Comparison of ENCODE assay signal across 7 cellular contexts in the genomic region with DNA sequence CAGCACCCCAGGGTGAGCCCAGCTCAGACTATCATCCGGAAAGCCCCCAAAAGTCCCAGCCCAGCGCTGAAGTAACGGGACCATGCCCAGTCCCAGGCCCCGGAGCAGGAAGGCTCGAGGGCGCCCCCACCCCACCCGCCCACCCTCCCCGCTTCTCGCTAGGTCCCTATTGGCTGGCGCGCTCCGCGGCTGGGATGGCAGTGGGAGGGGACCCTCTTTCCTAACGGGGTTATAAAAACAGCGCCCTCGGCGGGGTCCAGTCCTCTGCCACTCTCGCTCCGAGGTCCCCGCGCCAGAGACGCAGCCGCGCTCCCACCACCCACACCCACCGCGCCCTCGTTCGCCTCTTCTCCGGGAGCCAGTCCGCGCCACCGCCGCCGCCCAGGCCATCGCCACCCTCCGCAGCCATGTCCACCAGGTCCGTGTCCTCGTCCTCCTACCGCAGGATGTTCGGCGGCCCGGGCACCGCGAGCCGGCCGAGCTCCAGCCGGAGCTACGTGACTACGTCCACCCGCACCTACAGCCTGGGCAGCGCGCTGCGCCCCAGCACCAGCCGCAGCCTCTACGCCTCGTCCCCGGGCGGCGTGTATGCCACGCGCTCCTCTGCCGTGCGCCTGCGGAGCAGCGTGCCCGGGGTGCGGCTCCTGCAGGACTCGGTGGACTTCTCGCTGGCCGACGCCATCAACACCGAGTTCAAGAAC. TPM values are rescaled to one million over a fixed set of nuclear protein-coding genes. Genes with fewer than 3 reads are reported as not detected.
DNase-seq lines count a peak whose midpoint lies in the region; ATAC-seq, FAIRE-seq and TF ChIP-seq lines count a peak whose summit lies in the region.

No MANE protein-coding gene starts in this region.

- no peaks in the 10 kb centered on the region for H3K27me3 Mint-ChIP-seq in T-helper 2 cell treated with Interferon-gamma antibody and Interleukin-4, amounts not matched to agents 5 μg/mL and 100 μg/mL, for 36 hours (ENCODE audit: low read depth)

- peaks cover 57% of the 10 kb centered on the region for H3K36me3 Mint-ChIP-seq in T-helper 2 cell treated with Interferon-gamma antibody and Interleukin-4, amounts not matched to agents 5 μg/mL and 100 μg/mL, for 36 hours (ENCODE audit: low read depth)

- H3K4me3 ChIP-seq in ascending aorta, result peak overlapping the region; percentile 87 to 93
- H3K4me3 ChIP-seq in iPS-11a (ENCODE audit: low read depth, low read length), result peak overlapping the region; percentile 55
- peak overlapping the region; percentile 64 to 80 for H3K4me3 ChIP-seq in small intestine (ENCODE audit: low read depth in 1 of 2, low read length in 2 of 2)

- H3K27ac ChIP-seq in ascending aorta, result peak overlapping the region; percentile 97 to 99
- H3K27ac ChIP-seq in small intestine (ENCODE audit: low read depth in 1 of 2, low read length in 1 of 2), result peak overlapping the region; percentile 86 to 98

- DNase-seq in T-helper 2 cell treated with Interferon-gamma antibody and Interleukin-4, amounts not matched to agents 5 μg/mL and 100 μg/mL, for 36 hours (ENCODE audit: low spot score), result peak; percentile 73
- DNase-seq in ascending aorta (ENCODE audit: low spot score in 2 of 2) (peak; percentile 70 to 96), small intestine (peak; percentile 39)

- peaks cover 43% of the 10 kb centered on the region for H3K4me1 Mint-ChIP-seq in T-helper 2 cell treated with Interferon-gamma antibody and Interleukin-4, amounts not matched to agents 5 μg/mL and 100 μg/mL, for 36 hours (ENCODE audit: low read depth)

- H3K9me3 ChIP-seq in ascending aorta (no peaks in the 10 kb centered on the region), small intestine (ENCODE audit: control insufficient read depth, low read depth) (no peaks in the 10 kb centered on the region)

- no peak for TF ChIP-seq CTCF in ascending aorta (IDR thresholded peaks at IDR 0.05)

- ATAC-seq in GM18502 (IDR thresholded peaks at IDR 0.05; ENCODE audit: poor library complexity, unreplicated experiment) (peak; percentile 19), HG03135 (IDR thresholded peaks at IDR 0.05; ENCODE audit: unreplicated experiment) (peak; percentile 9), HG02610 (IDR thresholded peaks at IDR 0.05; ENCODE audit: unreplicated experiment) (no peak)

- peak overlapping the region; percentile 100 for H3K27ac Mint-ChIP-seq in T-helper 2 cell treated with Interferon-gamma antibody and Interleukin-4, amounts not matched to agents 5 μg/mL and 100 μg/mL, for 36 hours

- H3K27me3 ChIP-seq in ascending aorta (no peaks in the 10 kb centered on the region), small intestine (ENCODE audit: control insufficient read depth in 2 of 2, insufficient read depth in 2 of 2, low read length in 2 of 2) (peaks cover 0 to 3% of the 10 kb centered on the region in 2 donors)

- no peak for FAIRE-seq in small intestine (lab: Jason Lieb, UNC)

- WGBS in small intestine, 3 donors, result 1 to 13% (median 4%) methylated on average over 52 to 72 of the region's 72 CpGs

- H3K9me3 Mint-ChIP-seq in T-helper 2 cell treated with Interferon-gamma antibody and Interleukin-4, amounts not matched to agents 5 μg/mL and 100 μg/mL, for 36 hours, result no peaks in the 10 kb centered on the region

- H3K36me3 ChIP-seq in ascending aorta (peaks cover 34 to 49% of the 10 kb centered on the region in 2 donors), small intestine (ENCODE audit: control insufficient read depth in 2 of 2, insufficient read depth in 2 of 2, low read length in 2 of 2) (no peaks in the 10 kb centered on the region)

- H3K4me1 ChIP-seq in ascending aorta, result peaks cover 4 to 31% of the 10 kb centered on the region in 2 donors
- H3K4me1 ChIP-seq in small intestine (ENCODE audit: control insufficient read depth in 2 of 2, insufficient read depth in 1 of 2, low read depth in 1 of 2, low read length in 1 of 2), result peaks cover 0 to 2% of the 10 kb centered on the region in 2 donors

- intact Hi-C loops in ascending aorta (cut with DNase I), result loop anchor here (2.0 to 5.0 kb wide), 3 partner anchors 14 to 167 kb away; no protein-coding TSS in a partner anchor

- H3K4me3 Mint-ChIP-seq in T-helper 2 cell treated with Interferon-gamma antibody and Interleukin-4, amounts not matched to agents 5 μg/mL and 100 μg/mL, for 36 hours, result peak overlapping the region; percentile 97

RNA-seq across cellular contexts. Expression of gene VIM, which starts 1.1 kb away (rescaled TPM):
- total RNA-seq in ascending aorta, result 6,230 TPM
- polyA plus RNA-seq in small intestine, result 100 to 1,000 TPM in 2 of 3 donors, 10 to 100 TPM in 1; 21.2 to 531 (median 196) TPM

RNA-seq across cellular contexts. Expression of gene TRDMT1, which starts 27.7 kb away (rescaled TPM):
- 5.7 TPM for total RNA-seq in ascending aorta
- polyA plus RNA-seq in small intestine, result 1 to 10 TPM; 1.4 to 2.2 (median 1.6) TPM
